Comparison of ENCODE assay signal across 1 cellular context in the genomic region with DNA sequence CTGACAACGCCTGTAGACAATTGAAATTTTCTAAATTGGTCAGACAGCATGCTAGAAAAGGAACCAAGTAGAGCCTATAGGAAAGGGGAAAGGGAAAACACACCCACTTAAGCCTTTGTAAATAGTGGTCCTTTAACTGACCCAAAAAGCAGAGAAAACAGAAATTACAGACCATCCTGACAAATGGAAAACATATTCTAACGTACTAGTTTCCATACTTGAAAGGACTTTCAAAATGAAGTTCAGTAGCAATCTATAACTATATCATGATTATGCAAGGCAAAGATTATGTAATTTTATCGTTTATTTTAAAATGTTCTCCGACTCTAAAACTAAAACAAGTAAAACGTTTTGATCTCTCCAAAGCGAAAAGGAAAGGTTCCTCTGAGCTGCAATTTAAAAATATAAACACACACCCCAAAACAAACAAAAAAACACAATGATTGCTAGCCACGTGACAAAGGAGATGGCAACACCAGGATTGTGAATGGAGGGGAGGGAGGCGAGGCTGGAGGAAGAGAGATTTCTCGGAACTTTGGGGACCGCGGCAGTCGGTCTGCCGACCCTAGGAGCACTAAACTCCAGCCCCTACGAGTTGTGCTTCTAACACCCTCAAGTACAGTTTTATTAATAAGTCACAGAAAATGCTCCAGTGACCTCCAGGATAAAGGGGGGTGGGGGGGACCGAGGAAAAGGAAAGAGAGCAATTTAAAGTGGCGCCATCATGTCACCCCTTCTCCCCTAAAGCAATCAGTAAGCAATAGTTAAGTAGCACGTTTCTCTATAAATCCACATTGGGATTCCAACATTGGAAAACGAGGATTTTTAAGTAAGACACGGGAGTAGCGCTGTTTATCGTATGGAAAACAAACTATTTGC.
TF ChIP-seq lines count a peak whose summit lies in the region.

No MANE protein-coding gene starts in this region.

TF ChIP-seq in HepG2, 621 proteins besides CTCF, POLR2A, EP300 and RAD21 (continued from another document and continues in another):
- TF ChIP-seq, protein P1, sequence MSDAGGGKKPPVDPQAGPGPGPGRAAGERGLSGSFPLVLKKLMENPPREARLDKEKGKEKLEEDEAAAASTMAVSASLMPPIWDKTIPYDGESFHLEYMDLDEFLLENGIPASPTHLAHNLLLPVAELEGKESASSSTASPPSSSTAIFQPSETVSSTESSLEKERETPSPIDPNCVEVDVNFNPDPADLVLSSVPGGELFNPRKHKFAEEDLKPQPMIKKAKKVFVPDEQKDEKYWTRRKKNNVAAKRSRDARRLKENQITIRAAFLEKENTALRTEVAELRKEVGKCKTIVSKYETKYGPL (CRISPR knock-in tag; IDR thresholded peaks at IDR 0.05) = peak; percentile 81; the same call in 1 of the 2 replicates
- no peak for TF ChIP-seq ATF1 (CRISPR knock-in tag; IDR thresholded peaks at IDR 0.05)
- TF ChIP-seq, protein P2, sequence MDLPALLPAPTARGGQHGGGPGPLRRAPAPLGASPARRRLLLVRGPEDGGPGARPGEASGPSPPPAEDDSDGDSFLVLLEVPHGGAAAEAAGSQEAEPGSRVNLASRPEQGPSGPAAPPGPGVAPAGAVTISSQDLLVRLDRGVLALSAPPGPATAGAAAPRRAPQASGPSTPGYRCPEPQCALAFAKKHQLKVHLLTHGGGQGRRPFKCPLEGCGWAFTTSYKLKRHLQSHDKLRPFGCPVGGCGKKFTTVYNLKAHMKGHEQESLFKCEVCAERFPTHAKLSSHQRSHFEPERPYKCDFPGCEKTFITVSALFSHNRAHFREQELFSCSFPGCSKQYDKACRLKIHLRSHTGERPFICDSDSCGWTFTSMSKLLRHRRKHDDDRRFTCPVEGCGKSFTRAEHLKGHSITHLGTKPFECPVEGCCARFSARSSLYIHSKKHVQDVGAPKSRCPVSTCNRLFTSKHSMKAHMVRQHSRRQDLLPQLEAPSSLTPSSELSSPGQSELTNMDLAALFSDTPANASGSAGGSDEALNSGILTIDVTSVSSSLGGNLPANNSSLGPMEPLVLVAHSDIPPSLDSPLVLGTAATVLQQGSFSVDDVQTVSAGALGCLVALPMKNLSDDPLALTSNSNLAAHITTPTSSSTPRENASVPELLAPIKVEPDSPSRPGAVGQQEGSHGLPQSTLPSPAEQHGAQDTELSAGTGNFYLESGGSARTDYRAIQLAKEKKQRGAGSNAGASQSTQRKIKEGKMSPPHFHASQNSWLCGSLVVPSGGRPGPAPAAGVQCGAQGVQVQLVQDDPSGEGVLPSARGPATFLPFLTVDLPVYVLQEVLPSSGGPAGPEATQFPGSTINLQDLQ (CRISPR knock-in tag; IDR thresholded peaks at IDR 0.05) = no peak
- TF ChIP-seq RFXANK (CRISPR knock-in tag; IDR thresholded peaks at IDR 0.05) = no peak
- TF ChIP-seq CENPT (CRISPR knock-in tag; IDR thresholded peaks at IDR 0.05; ENCODE audit: low read depth) = no peak
- TF ChIP-seq EHMT2 (IDR thresholded peaks at IDR 0.05; ENCODE audit: borderline replicate concordance, low read depth, low read length) = no peak
- TF ChIP-seq, protein P3, sequence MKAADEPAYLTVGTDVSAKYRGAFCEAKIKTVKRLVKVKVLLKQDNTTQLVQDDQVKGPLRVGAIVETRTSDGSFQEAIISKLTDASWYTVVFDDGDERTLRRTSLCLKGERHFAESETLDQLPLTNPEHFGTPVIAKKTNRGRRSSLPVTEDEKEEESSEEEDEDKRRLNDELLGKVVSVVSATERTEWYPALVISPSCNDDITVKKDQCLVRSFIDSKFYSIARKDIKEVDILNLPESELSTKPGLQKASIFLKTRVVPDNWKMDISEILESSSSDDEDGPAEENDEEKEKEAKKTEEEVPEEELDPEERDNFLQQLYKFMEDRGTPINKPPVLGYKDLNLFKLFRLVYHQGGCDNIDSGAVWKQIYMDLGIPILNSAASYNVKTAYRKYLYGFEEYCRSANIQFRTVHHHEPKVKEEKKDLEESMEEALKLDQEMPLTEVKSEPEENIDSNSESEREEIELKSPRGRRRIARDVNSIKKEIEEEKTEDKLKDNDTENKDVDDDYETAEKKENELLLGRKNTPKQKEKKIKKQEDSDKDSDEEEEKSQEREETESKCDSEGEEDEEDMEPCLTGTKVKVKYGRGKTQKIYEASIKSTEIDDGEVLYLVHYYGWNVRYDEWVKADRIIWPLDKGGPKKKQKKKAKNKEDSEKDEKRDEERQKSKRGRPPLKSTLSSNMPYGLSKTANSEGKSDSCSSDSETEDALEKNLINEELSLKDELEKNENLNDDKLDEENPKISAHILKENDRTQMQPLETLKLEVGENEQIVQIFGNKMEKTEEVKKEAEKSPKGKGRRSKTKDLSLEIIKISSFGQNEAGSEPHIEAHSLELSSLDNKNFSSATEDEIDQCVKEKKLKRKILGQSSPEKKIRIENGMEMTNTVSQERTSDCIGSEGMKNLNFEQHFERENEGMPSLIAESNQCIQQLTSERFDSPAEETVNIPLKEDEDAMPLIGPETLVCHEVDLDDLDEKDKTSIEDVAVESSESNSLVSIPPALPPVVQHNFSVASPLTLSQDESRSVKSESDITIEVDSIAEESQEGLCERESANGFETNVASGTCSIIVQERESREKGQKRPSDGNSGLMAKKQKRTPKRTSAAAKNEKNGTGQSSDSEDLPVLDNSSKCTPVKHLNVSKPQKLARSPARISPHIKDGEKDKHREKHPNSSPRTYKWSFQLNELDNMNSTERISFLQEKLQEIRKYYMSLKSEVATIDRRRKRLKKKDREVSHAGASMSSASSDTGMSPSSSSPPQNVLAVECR (CRISPR knock-in tag; IDR thresholded peaks at IDR 0.05; ENCODE audit: borderline replicate concordance) = peak; percentile 50
- TF ChIP-seq, protein P4, sequence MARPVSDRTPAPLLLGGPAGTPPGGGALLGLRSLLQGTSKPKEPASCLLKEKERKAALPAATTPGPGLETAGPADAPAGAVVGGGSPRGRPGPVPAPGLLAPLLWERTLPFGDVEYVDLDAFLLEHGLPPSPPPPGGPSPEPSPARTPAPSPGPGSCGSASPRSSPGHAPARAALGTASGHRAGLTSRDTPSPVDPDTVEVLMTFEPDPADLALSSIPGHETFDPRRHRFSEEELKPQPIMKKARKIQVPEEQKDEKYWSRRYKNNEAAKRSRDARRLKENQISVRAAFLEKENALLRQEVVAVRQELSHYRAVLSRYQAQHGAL (CRISPR knock-in tag; IDR thresholded peaks at IDR 0.05; ENCODE audit: not compliant biosample characterization) = no peak
- 0 out of 2 replicates have a peak, but pooled peaks have one; percentile 9 for TF ChIP-seq SALL2 (CRISPR knock-in tag; IDR thresholded peaks at IDR 0.05)
- peak; percentile 40; the same call in 1 of the 2 replicates for TF ChIP-seq CHD4 (IDR thresholded peaks at IDR 0.05; ENCODE audit: borderline replicate concordance, low read length)
- no peak for TF ChIP-seq NFE2L1 (CRISPR knock-in tag; IDR thresholded peaks at IDR 0.05; ENCODE audit: borderline replicate concordance)
- no peak; the same call in 1 of the 2 replicates for TF ChIP-seq PITX1 (CRISPR knock-in tag; IDR thresholded peaks at IDR 0.05)
- TF ChIP-seq, protein P5, sequence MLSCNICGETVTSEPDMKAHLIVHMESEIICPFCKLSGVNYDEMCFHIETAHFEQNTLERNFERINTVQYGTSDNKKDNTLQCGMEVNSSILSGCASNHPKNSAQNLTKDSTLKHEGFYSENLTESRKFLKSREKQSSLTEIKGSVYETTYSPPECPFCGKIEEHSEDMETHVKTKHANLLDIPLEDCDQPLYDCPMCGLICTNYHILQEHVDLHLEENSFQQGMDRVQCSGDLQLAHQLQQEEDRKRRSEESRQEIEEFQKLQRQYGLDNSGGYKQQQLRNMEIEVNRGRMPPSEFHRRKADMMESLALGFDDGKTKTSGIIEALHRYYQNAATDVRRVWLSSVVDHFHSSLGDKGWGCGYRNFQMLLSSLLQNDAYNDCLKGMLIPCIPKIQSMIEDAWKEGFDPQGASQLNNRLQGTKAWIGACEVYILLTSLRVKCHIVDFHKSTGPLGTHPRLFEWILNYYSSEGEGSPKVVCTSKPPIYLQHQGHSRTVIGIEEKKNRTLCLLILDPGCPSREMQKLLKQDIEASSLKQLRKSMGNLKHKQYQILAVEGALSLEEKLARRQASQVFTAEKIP (CRISPR knock-in tag; IDR thresholded peaks at IDR 0.05; ENCODE audit: borderline replicate concordance) = no peak
- no peak for TF ChIP-seq ZNF343 (CRISPR knock-in tag; IDR thresholded peaks at IDR 0.05)
- TF ChIP-seq SCMH1 (CRISPR knock-in tag; IDR thresholded peaks at IDR 0.05; ENCODE audit: borderline replicate concordance) = no peak
- TF ChIP-seq, protein P6, sequence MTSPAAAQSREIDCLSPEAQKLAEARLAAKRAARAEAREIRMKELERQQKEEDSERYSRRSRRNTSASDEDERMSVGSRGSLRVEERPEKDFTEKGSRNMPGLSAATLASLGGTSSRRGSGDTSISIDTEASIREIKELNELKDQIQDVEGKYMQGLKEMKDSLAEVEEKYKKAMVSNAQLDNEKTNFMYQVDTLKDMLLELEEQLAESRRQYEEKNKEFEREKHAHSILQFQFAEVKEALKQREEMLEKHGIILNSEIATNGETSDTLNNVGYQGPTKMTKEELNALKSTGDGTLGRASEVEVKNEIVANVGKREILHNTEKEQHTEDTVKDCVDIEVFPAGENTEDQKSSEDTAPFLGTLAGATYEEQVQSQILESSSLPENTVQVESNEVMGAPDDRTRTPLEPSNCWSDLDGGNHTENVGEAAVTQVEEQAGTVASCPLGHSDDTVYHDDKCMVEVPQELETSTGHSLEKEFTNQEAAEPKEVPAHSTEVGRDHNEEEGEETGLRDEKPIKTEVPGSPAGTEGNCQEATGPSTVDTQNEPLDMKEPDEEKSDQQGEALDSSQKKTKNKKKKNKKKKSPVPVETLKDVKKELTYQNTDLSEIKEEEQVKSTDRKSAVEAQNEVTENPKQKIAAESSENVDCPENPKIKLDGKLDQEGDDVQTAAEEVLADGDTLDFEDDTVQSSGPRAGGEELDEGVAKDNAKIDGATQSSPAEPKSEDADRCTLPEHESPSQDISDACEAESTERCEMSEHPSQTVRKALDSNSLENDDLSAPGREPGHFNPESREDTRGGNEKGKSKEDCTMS (CRISPR knock-in tag; conservative IDR thresholded peaks at IDR 0.05) = no peak
- TF ChIP-seq, protein P7, sequence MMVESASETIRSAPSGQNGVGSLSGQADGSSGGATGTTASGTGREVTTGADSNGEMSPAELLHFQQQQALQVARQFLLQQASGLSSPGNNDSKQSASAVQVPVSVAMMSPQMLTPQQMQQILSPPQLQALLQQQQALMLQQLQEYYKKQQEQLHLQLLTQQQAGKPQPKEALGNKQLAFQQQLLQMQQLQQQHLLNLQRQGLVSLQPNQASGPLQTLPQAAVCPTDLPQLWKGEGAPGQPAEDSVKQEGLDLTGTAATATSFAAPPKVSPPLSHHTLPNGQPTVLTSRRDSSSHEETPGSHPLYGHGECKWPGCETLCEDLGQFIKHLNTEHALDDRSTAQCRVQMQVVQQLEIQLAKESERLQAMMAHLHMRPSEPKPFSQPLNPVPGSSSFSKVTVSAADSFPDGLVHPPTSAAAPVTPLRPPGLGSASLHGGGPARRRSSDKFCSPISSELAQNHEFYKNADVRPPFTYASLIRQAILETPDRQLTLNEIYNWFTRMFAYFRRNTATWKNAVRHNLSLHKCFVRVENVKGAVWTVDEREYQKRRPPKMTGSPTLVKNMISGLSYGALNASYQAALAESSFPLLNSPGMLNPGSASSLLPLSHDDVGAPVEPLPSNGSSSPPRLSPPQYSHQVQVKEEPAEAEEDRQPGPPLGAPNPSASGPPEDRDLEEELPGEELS (CRISPR knock-in tag; IDR thresholded peaks at IDR 0.05) = peak; percentile 36; the same call in 1 of the 2 replicates
- TF ChIP-seq ARNT (IDR thresholded peaks at IDR 0.05) = no peak
- TF ChIP-seq NFE2L2 (IDR thresholded peaks at IDR 0.05; ENCODE audit: low read length) = no peak
- peak; percentile 65; the same call in 1 of the 2 replicates for TF ChIP-seq FOXK2 (IDR thresholded peaks at IDR 0.05)
- TF ChIP-seq MIXL1 (CRISPR knock-in tag; IDR thresholded peaks at IDR 0.05) = no peak
- TF ChIP-seq, protein P8, sequence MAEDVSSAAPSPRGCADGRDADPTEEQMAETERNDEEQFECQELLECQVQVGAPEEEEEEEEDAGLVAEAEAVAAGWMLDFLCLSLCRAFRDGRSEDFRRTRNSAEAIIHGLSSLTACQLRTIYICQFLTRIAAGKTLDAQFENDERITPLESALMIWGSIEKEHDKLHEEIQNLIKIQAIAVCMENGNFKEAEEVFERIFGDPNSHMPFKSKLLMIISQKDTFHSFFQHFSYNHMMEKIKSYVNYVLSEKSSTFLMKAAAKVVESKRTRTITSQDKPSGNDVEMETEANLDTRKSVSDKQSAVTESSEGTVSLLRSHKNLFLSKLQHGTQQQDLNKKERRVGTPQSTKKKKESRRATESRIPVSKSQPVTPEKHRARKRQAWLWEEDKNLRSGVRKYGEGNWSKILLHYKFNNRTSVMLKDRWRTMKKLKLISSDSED (CRISPR knock-in tag; IDR thresholded peaks at IDR 0.05) = no peak
- peak; percentile 32 for TF ChIP-seq SRSF1 (optimal IDR thresholded peaks at IDR 0.05; ENCODE audit: low read depth, low read length)
- TF ChIP-seq, protein P9, sequence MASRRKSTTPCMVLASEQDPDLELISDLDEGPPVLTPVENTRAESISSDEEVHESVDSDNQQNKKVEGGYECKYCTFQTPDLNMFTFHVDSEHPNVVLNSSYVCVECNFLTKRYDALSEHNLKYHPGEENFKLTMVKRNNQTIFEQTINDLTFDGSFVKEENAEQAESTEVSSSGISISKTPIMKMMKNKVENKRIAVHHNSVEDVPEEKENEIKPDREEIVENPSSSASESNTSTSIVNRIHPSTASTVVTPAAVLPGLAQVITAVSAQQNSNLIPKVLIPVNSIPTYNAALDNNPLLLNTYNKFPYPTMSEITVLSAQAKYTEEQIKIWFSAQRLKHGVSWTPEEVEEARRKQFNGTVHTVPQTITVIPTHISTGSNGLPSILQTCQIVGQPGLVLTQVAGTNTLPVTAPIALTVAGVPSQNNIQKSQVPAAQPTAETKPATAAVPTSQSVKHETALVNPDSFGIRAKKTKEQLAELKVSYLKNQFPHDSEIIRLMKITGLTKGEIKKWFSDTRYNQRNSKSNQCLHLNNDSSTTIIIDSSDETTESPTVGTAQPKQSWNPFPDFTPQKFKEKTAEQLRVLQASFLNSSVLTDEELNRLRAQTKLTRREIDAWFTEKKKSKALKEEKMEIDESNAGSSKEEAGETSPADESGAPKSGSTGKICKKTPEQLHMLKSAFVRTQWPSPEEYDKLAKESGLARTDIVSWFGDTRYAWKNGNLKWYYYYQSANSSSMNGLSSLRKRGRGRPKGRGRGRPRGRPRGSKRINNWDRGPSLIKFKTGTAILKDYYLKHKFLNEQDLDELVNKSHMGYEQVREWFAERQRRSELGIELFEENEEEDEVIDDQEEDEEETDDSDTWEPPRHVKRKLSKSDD (CRISPR knock-in tag; IDR thresholded peaks at IDR 0.05; ENCODE audit: low read depth) = no peak
- TF ChIP-seq, protein P10, sequence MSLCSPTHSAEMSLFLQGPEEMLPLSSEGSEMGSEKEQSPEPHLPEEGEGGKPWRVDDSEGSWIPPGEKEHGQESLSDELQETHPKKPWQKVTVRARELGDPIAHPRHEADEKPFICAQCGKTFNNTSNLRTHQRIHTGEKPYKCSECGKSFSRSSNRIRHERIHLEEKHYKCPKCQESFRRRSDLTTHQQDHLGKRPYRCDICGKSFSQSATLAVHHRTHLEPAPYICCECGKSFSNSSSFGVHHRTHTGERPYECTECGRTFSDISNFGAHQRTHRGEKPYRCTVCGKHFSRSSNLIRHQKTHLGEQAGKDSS (CRISPR knock-in tag; IDR thresholded peaks at IDR 0.05; ENCODE audit: borderline replicate concordance, low read depth) = no peak
- TF ChIP-seq HHEX (CRISPR knock-in tag; IDR thresholded peaks at IDR 0.05) = no peak
